Comparison of ENCODE assay signal across 24 cellular contexts in genomic region chr22:28203286-28203685, GRCh38.
"Had no signal": no experiment of that assay in that cellular context is flagged by ENCODE, and none has a peak within 500 bp of the region (broad histone marks: within the 10 kb centered on the region; RNA-seq: fewer than 3 reads in every experiment).

No MANE protein-coding gene starts in this region.

- H3K36me3 ChIP-seq: neural progenitor cell, ovary, right lobe of liver, sigmoid colon, stomach, thoracic aorta, thyroid gland, tibial nerve, upper lobe of left lung, vagina had no signal

- H2AFZ ChIP-seq: neural progenitor cell, parathyroid adenoma had no signal

- H3K27ac ChIP-seq: neural progenitor cell, ovary, parathyroid adenoma, psoas muscle, right lobe of liver, sigmoid colon, stomach, thoracic aorta, thyroid gland, tibial nerve, upper lobe of left lung, vagina had no signal

- H3K4me3 ChIP-seq: neural progenitor cell, ovary, psoas muscle, right lobe of liver, sigmoid colon, stomach, thoracic aorta, thyroid gland, tibial nerve, upper lobe of left lung, vagina had no signal

- DNase-seq: occipital lobe; ovary; posterior cingulate gyrus; psoas muscle; right cardiac atrium; right lobe of liver; sigmoid colon; small intestine; stimulated activated CD4-positive, alpha-beta T cell treated with anti-CD3 and anti-CD28 coated beads, Interleukin-15, amount 100 ng/mL, for 24 hours; stimulated activated CD4-positive, alpha-beta T cell treated with anti-CD3 and anti-CD28 coated beads, Interleukin-2, amount 100 ng/mL, for 24 hours; stimulated activated CD4-positive, alpha-beta T cell treated with anti-CD3 and anti-CD28 coated beads, Interleukin-2, amount 100 ng/mL, for 48 hours; stimulated activated CD4-positive, alpha-beta T cell treated with anti-CD3 and anti-CD28 coated beads, Interleukin-4, amount 100 ng/mL, for 24 hours; stimulated activated naive B cell treated with anti-CD40 and anti-IgM and Interleukin-4, amounts not matched to agents 10 μg/mL and 1 μg/mL and 100 μg/mL, for 72 hours; stimulated activated naive CD4-positive, alpha-beta T cell treated with Interleukin-2 at 50 U/mL for 16 hours; stomach; thyroid gland; trophoblast cell; upper lobe of left lung had no signal

- H3K4me1 ChIP-seq: neural progenitor cell, parathyroid adenoma, psoas muscle, right lobe of liver, thyroid gland, upper lobe of left lung had no signal

- H3K9ac ChIP-seq: neural progenitor cell, parathyroid adenoma had no signal

- H3K27me3 ChIP-seq: neural progenitor cell, ovary, right lobe of liver, sigmoid colon, stomach, thyroid gland, tibial nerve, upper lobe of left lung, vagina had no signal

- ATAC-seq: psoas muscle; right cardiac atrium; right lobe of liver; stimulated activated effector memory CD8-positive, alpha-beta T cell treated with anti-CD3 and anti-CD28 coated beads, Interleukin-12 subunit alpha, Interleukin-12 subunit beta, amount 100 ng/mL, for 72 hours; stimulated activated naive B cell treated with anti-CD40 and anti-IgM and Interleukin-4, amounts not matched to agents 10 μg/mL and 1 μg/mL and 100 μg/mL, for 72 hours had no signal

- H3K9me3 ChIP-seq: ovary, psoas muscle, right lobe of liver, sigmoid colon, stomach, thoracic aorta, thyroid gland, tibial nerve, upper lobe of left lung, vagina had no signal

- FAIRE-seq: small intestine had no signal

- H3K4me2 ChIP-seq: neural progenitor cell had no signal

- H3K79me2 ChIP-seq: parathyroid adenoma had no signal
